Comparison of ENCODE assay signal across 2 cellular contexts in genomic region chr1:17741052-17741451, GRCh38.
A peak's percentile ranks its signal among the peaks of the same experiment; 100 is the strongest.
TF ChIP-seq lines count a peak whose summit lies in the region.

No MANE protein-coding gene starts in this region.

TF ChIP-seq in GM23338, 12 proteins besides CTCF, POLR2A, EP300 and RAD21:
- no peak for TF ChIP-seq EZH2 (IDR thresholded peaks at IDR 0.05; ENCODE audit: low read depth, unreplicated experiment)
- TF ChIP-seq EZH2phosphoT487 (IDR thresholded peaks at IDR 0.05; ENCODE audit: unreplicated experiment) = no peak
- no peak for TF ChIP-seq POLR2AphosphoS5 (IDR thresholded peaks at IDR 0.05; ENCODE audit: low read depth)

TF ChIP-seq in GM12878, 131 proteins besides CTCF, POLR2A, EP300 and RAD21:
- TF ChIP-seq ZNF24 (IDR thresholded peaks at IDR 0.05) (peak; percentile 41; the same call in 1 of the 2 replicates), MTA3 (IDR thresholded peaks at IDR 0.05; ENCODE audit: borderline replicate concordance, low read length) (no peak), ZSCAN29 (IDR thresholded peaks at IDR 0.05) (no peak)
